25 cellular contexts compared by ENCODE assay signal in the genomic region with DNA sequence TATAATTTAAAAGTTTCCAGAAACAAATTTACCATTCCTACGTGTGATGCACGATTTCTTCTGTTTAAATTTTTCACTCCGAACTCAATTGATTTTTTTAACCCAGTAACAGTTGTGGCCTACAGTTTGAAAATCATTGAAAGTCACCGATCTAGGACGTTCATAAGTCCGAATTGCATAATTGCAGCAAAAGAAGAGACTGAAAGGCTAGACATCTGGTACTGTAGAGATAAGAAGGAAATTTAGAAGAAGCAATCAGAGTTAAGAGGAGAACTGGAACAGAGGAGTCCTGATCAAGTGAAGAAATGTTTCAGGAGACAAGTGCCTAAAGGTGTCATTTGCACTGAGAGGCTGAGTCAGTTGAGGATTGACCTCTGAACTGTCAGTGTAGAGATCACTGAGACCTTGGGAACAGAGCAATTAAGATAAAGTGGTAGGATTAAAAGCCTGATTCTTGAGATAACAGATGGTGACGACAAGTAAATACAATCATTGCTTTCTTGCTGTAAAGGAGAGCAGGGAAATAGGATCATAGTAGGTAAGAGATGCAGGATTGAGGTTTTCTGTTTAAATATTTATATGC.
DNase-seq lines count a peak whose midpoint lies in the region; ATAC-seq, FAIRE-seq and TF ChIP-seq lines count a peak whose summit lies in the region.
"Had no signal": no experiment of that assay in that cellular context is flagged by ENCODE, and none has a peak within 500 bp of the region (broad histone marks: within the 10 kb centered on the region; RNA-seq: fewer than 3 reads in every experiment).

No MANE protein-coding gene starts in this region.

- under 1% methylated on average over 7 of the region's 7 CpGs for WGBS in HepG2 (ENCODE audit: low lambda C conversion rate)
- 38 to 70% (median 58%) methylated on average over 7 of the region's 7 CpGs for WGBS in small intestine, 3 donors

- H2AFZ ChIP-seq in HepG2 (ENCODE audit: low read length), result peak overlapping the region; percentile 76
- H2AFZ ChIP-seq: GM23248 had no signal

- H3K4me3 ChIP-seq in colonic mucosa (no peak overlapping the region), HepG2 (replicated peaks in 1 of 3; ENCODE audit: insufficient read depth in 1 of 3, low read depth in 2 of 3, low read length in 3 of 3) (peak overlapping the region in 2 of 3 experiments; percentile 20 to 39; a peak in 2 of 6 replicates), small intestine (ENCODE audit: low read depth in 1 of 2, low read length in 2 of 2) (no peak overlapping the region), H7 (ENCODE audit: insufficient read depth, low read depth, low read length) (no peak overlapping the region), kidney (ENCODE audit: low read length in 2 of 2) (no peak overlapping the region)
- H3K4me3 ChIP-seq: A549, GM23248, SJCRH30 had no signal

- TF ChIP-seq EP300 in HepG2 (IDR thresholded peaks at IDR 0.05; ENCODE audit: low read depth in 2 of 2, low read length in 2 of 2) (peak in 1 of 2 experiments; percentile 19; a peak in 1 of 4 replicates), HepG2 (CRISPR knock-in tag; IDR thresholded peaks at IDR 0.05; ENCODE audit: borderline replicate concordance) (no peak)

- no peak for TF ChIP-seq RAD21 in HepG2 (CRISPR knock-in tag; IDR thresholded peaks at IDR 0.05)

- H3K9me3 ChIP-seq in colonic mucosa (no peaks in the 10 kb centered on the region), HepG2 (ENCODE audit: low read length) (no peaks in the 10 kb centered on the region), small intestine (ENCODE audit: control insufficient read depth, low read depth) (no peaks in the 10 kb centered on the region), kidney (ENCODE audit: control insufficient read depth in 1 of 2, low read length in 2 of 2) (no peaks in the 10 kb centered on the region)
- H3K9me3 ChIP-seq: A549, SJCRH30 had no signal

- TF ChIP-seq CTCF in colonic mucosa (IDR thresholded peaks at IDR 0.05), result no peak
- no peak for TF ChIP-seq CTCF in HepG2 (CRISPR knock-in tag; IDR thresholded peaks at IDR 0.05)
- no peak for TF ChIP-seq CTCF in kidney (IDR thresholded peaks at IDR 0.05; ENCODE audit: borderline replicate concordance, extremely low read depth, insufficient read depth)

- no peaks in the 10 kb centered on the region for H3K79me2 ChIP-seq in HepG2 (ENCODE audit: insufficient read depth, low read length)

- H4K20me1 ChIP-seq in HepG2 (ENCODE audit: insufficient read depth, low read length), result no peaks in the 10 kb centered on the region

- ATAC-seq in HepG2, result no peak
- ATAC-seq in GM21447 (IDR thresholded peaks at IDR 0.05; ENCODE audit: unreplicated experiment), result no peak
- ATAC-seq: A549; CD8-positive, alpha-beta T cell; T-cell had no signal

- no peaks in the 10 kb centered on the region for H3K36me3 ChIP-seq in colonic mucosa
- H3K36me3 ChIP-seq in HepG2 (replicated peaks in 1 of 2; ENCODE audit: control insufficient read depth in 1 of 2, insufficient read depth in 2 of 2, low read length in 2 of 2), result no peaks in the 10 kb centered on the region
- H3K36me3 ChIP-seq in small intestine (ENCODE audit: control insufficient read depth in 2 of 2, insufficient read depth in 2 of 2, low read length in 2 of 2), result no peaks in the 10 kb centered on the region
- H3K36me3 ChIP-seq in H7 (replicated peaks; ENCODE audit: control insufficient read depth, insufficient read depth, low read length), result no peaks in the 10 kb centered on the region
- no peaks in the 10 kb centered on the region for H3K36me3 ChIP-seq in kidney (ENCODE audit: control insufficient read depth in 1 of 2, insufficient read depth in 2 of 2, low read length in 2 of 2)
- H3K36me3 ChIP-seq: SJCRH30 had no signal

- TF ChIP-seq POLR2A in HepG2 (IDR thresholded peaks at IDR 0.05; ENCODE audit: insufficient read depth in 1 of 2, low read depth in 2 of 2, low read length in 2 of 2), result no peak

- peak; percentile 78 for DNase-seq in OCI-M1 (lab: John Stamatoyannopoulos, UW)
- peak; percentile 28 for DNase-seq in colonic mucosa
- DNase-seq in HepG2 (ENCODE audit: low spot score), result peak; percentile 25
- DNase-seq in small intestine, result peak; percentile 86
- DNase-seq in H7, result no peak
- DNase-seq in kidney, result no peak
- DNase-seq: Caco-2; CD8-positive, alpha-beta T cell; GM23248; HCEC 1CT; Karpas-422; NCI-H1092; NCI-H1417 treated with DMSO at 0.1 percent for 48 hours; NCI-H187 treated with DMSO at 0.1 percent for 48 hours; NCI-H2171 treated with DMSO at 0.1 percent for 48 hours; NCI-H345; NCI-H510A treated with DMSO at 0.1 percent for 48 hours; SJCRH30; T-cell had no signal

- H3K9ac ChIP-seq in colonic mucosa (ENCODE audit: low read depth in 2 of 2, low read length in 2 of 2), result no peak overlapping the region
- no peak overlapping the region; the same call in 1 of the 2 replicates for H3K9ac ChIP-seq in HepG2 (ENCODE audit: insufficient read depth, low read depth, low read length)
- no peak overlapping the region for H3K9ac ChIP-seq in kidney (ENCODE audit: low read length in 2 of 2)
- H3K9ac ChIP-seq: GM23248 had no signal

- FAIRE-seq in HepG2 (lab: Jason Lieb, UNC), result no peak
- FAIRE-seq in small intestine (lab: Jason Lieb, UNC), result no peak
- no peak for FAIRE-seq in kidney (lab: Jason Lieb, UNC)
- FAIRE-seq: A549, G401.6, RCC 7860 had no signal

- H3K27ac ChIP-seq in colonic mucosa (no peak overlapping the region), HepG2 (ENCODE audit: extremely low read length, insufficient read depth, low read length) (no peak overlapping the region), small intestine (ENCODE audit: low read depth in 1 of 2, low read length in 1 of 2) (no peak overlapping the region), kidney (ENCODE audit: low read depth in 2 of 2, low read length in 2 of 2) (no peak overlapping the region)
- H3K27ac ChIP-seq: A549, C4-2B, GM23248, HL-60, SJCRH30 had no signal

- no peaks in the 10 kb centered on the region for H3K4me1 ChIP-seq in colonic mucosa
- peaks cover 57% of the 10 kb centered on the region for H3K4me1 ChIP-seq in HepG2 (ENCODE audit: insufficient read depth, low read length)
- peaks cover 0 to 5% of the 10 kb centered on the region in 2 donors for H3K4me1 ChIP-seq in small intestine (ENCODE audit: control insufficient read depth in 2 of 2, insufficient read depth in 1 of 2, low read depth in 1 of 2, low read length in 1 of 2)
- peaks cover 0 to 2% of the 10 kb centered on the region in 2 donors for H3K4me1 ChIP-seq in kidney (ENCODE audit: control insufficient read depth in 1 of 2, insufficient read depth in 1 of 2, low read depth in 1 of 2, low read length in 2 of 2)
- H3K4me1 ChIP-seq: A549, Caco-2, SJCRH30 had no signal

- POLR2A ChIA-PET in HepG2 (lab: Yijun Ruan, JAX), result no interaction called here

- CTCF ChIA-PET in HepG2 (lab: Yijun Ruan, JAX; ENCODE audit: low intra/inter-chr PET ratio, low total read pairs), result no interaction called here

- in situ Hi-C loops in HepG2 (cut with HindIII; ENCODE audit: extremely low pct_ligation_motif_present, low pct_unique_long_range_greater_than_20kb), result no loop called here

- intact Hi-C loops in colonic mucosa (cut with DNase I), result loop anchor here (10.0 kb wide), 2 partner anchors 76 to 134 kb away; a partner anchor contains a TSS
- intact Hi-C loops in HepG2 (cut with micrococcal nuclease; ENCODE audit: unreplicated experiment), result loop anchor here (5.0 kb wide), 2 partner anchors 73 to 97 kb away; a partner anchor contains a TSS
- intact Hi-C loops in kidney (cut with DNase I), result no loop called here

- H3K27me3 ChIP-seq in colonic mucosa (no peaks in the 10 kb centered on the region), HepG2 (ENCODE audit: control insufficient read depth in 1 of 2, insufficient read depth in 2 of 2, low read length in 2 of 2) (no peaks in the 10 kb centered on the region; a peak in 2 of 5 replicates), small intestine (ENCODE audit: control insufficient read depth in 2 of 2, insufficient read depth in 2 of 2, low read length in 2 of 2) (no peaks in the 10 kb centered on the region), H7 (ENCODE audit: control insufficient read depth, insufficient read depth, low read length) (peaks cover 2% of the 10 kb centered on the region; the same call in 1 of the 2 replicates)
- H3K27me3 ChIP-seq: SJCRH30 had no signal

- peak overlapping the region; percentile 70 for H3K4me2 ChIP-seq in HepG2 (ENCODE audit: low read depth, low read length)
- H3K4me2 ChIP-seq: A549 had no signal

- BruUV-seq in HepG2 (replicated peaks; lab: Mats Ljungman, UMichigan), result no TSS peak

TF ChIP-seq in HepG2, 621 proteins besides CTCF, POLR2A, EP300 and RAD21 (continues in another document):
- TF ChIP-seq CEBPG (CRISPR knock-in tag; IDR thresholded peaks at IDR 0.05) (peak; percentile 29; the same call in 1 of the 2 replicates), ZNF292 (CRISPR knock-in tag; IDR thresholded peaks at IDR 0.05; ENCODE audit: borderline replicate concordance, low read depth) (peak; percentile 50; the same call in 1 of the 2 replicates), SAP130 (CRISPR knock-in tag; IDR thresholded peaks at IDR 0.05; ENCODE audit: low read depth) (0 out of 2 replicates have a peak, but pooled peaks have one; percentile 19), TBX3 (IDR thresholded peaks at IDR 0.05; ENCODE audit: borderline replicate concordance) (peak; percentile 42; the same call in 1 of the 2 replicates), NR2F6 (IDR thresholded peaks at IDR 0.05) (peak; percentile 49; the same call in 1 of the 2 replicates), NR2F6 (CRISPR knock-in tag; IDR thresholded peaks at IDR 0.05) (no peak; the same call in 1 of the 2 replicates), ZMYM4 (CRISPR knock-in tag; IDR thresholded peaks at IDR 0.05) (0 out of 2 replicates have a peak, but pooled peaks have one; percentile 18), PAX8 (CRISPR knock-in tag; IDR thresholded peaks at IDR 0.05; ENCODE audit: borderline replicate concordance) (no peak), BCL6 (CRISPR knock-in tag; IDR thresholded peaks at IDR 0.05) (peak; percentile 29; the same call in 1 of the 2 replicates), NFYB (CRISPR knock-in tag; IDR thresholded peaks at IDR 0.05) (no peak), IRX3 (CRISPR knock-in tag; IDR thresholded peaks at IDR 0.05; ENCODE audit: borderline replicate concordance, low read depth) (no peak), ZNF619 (CRISPR knock-in tag; IDR thresholded peaks at IDR 0.05) (no peak), CEBPB (IDR thresholded peaks at IDR 0.05; ENCODE audit: borderline replicate concordance, low read depth, low read length) (peak; percentile 31; the same call in 1 of the 2 replicates), SCMH1 (CRISPR knock-in tag; IDR thresholded peaks at IDR 0.05; ENCODE audit: borderline replicate concordance) (no peak), ZNF33A (CRISPR knock-in tag; IDR thresholded peaks at IDR 0.05; ENCODE audit: borderline replicate concordance) (no peak)
- TF ChIP-seq, protein P1, sequence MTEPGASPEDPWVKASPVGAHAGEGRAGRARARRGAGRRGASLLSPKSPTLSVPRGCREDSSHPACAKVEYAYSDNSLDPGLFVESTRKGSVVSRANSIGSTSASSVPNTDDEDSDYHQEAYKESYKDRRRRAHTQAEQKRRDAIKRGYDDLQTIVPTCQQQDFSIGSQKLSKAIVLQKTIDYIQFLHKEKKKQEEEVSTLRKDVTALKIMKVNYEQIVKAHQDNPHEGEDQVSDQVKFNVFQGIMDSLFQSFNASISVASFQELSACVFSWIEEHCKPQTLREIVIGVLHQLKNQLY (CRISPR knock-in tag; IDR thresholded peaks at IDR 0.05), result no peak

Comparison
In these comparisons a context has a peak if more than half of its experiments do, and no peak if none do; other contexts are left out.
1. DNase-seq: peak in OCI-M1 (single experiment), colonic mucosa (single experiment), HepG2 (single experiment) and small intestine (single experiment); none in H7 (single experiment) and kidney (single experiment).
2. H3K4me3 ChIP-seq: peak in HepG2 (2 of 3); none in colonic mucosa (single experiment), small intestine (0 of 2), H7 (single experiment) and kidney (0 of 2).